1 cellular context compared by ENCODE assay signal in the genomic region with DNA sequence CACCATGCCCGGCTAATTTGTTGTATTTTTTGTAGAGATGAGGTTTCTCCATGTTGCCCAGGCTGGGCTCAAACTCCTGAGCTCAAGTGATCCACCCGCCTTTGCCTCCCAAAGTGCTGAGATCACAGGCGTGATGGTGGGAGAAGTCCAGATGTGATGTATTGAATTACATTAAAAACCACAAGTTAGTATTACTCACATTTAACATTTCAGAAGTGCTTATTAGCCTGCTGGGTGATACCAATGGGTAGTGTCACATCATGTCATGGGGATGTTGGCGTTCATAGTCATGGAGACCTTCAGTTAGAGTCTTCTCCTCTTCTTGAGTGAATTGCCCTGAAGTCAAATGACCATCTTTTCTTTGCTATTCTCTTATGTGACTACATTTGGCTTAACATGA.
TF ChIP-seq lines count a peak whose summit lies in the region.

No MANE protein-coding gene starts in this region.

TF ChIP-seq in HEK293, 187 proteins besides CTCF, POLR2A, EP300 and RAD21 (continued from another document and continues in another):
- TF ChIP-seq ZNF341 (tag by site-specific recombination; IDR thresholded peaks at IDR 0.05; ENCODE audit: low read depth): no peak
- TF ChIP-seq RBAK (tag by site-specific recombination; IDR thresholded peaks at IDR 0.05): no peak
- TF ChIP-seq ZBTB49 (tag by site-specific recombination; IDR thresholded peaks at IDR 0.05; ENCODE audit: low read depth): no peak
- TF ChIP-seq TCF7L2 (IDR thresholded peaks at IDR 0.05; ENCODE audit: borderline replicate concordance, low read depth, low read length): no peak
- no peak for TF ChIP-seq ZNF433 (tag by site-specific recombination; IDR thresholded peaks at IDR 0.05; ENCODE audit: low read depth)
- no peak for TF ChIP-seq ZBTB20 (tag by site-specific recombination; IDR thresholded peaks at IDR 0.05)
- no peak for TF ChIP-seq ZNF830 (tag by site-specific recombination; IDR thresholded peaks at IDR 0.05; ENCODE audit: low read depth)
- TF ChIP-seq ZNF791 (tag by site-specific recombination; IDR thresholded peaks at IDR 0.05): no peak
- TF ChIP-seq ZNF266 (tag by site-specific recombination; IDR thresholded peaks at IDR 0.05; ENCODE audit: low read depth): no peak
- TF ChIP-seq OSR2 (tag by site-specific recombination; IDR thresholded peaks at IDR 0.05): peak; percentile 49
- no peak for TF ChIP-seq ZNF280D (tag by site-specific recombination; IDR thresholded peaks at IDR 0.05)
- TF ChIP-seq ZNF660 (tag by site-specific recombination; IDR thresholded peaks at IDR 0.05): no peak
- no peak for TF ChIP-seq ZNF202 (tag by site-specific recombination; IDR thresholded peaks at IDR 0.05; ENCODE audit: borderline replicate concordance)
- TF ChIP-seq ZNF121 (tag by site-specific recombination; IDR thresholded peaks at IDR 0.05): no peak
- no peak for TF ChIP-seq ZNF76 (tag by site-specific recombination; IDR thresholded peaks at IDR 0.05; ENCODE audit: borderline replicate concordance, low read depth)
- no peak for TF ChIP-seq ZBTB8A (tag by site-specific recombination; IDR thresholded peaks at IDR 0.05)
- TF ChIP-seq ZNF221 (tag by site-specific recombination; IDR thresholded peaks at IDR 0.05; ENCODE audit: borderline replicate concordance): no peak
- TF ChIP-seq, protein P1, sequence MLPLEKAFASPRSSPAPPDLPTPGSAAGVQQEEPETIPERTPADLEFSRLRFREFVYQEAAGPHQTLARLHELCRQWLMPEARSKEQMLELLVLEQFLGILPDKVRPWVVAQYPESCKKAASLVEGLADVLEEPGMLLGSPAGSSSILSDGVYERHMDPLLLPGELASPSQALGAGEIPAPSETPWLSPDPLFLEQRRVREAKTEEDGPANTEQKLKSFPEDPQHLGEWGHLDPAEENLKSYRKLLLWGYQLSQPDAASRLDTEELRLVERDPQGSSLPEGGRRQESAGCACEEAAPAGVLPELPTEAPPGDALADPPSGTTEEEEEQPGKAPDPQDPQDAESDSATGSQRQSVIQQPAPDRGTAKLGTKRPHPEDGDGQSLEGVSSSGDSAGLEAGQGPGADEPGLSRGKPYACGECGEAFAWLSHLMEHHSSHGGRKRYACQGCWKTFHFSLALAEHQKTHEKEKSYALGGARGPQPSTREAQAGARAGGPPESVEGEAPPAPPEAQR (tag by site-specific recombination; IDR thresholded peaks at IDR 0.05): no peak
- TF ChIP-seq, protein P2, sequence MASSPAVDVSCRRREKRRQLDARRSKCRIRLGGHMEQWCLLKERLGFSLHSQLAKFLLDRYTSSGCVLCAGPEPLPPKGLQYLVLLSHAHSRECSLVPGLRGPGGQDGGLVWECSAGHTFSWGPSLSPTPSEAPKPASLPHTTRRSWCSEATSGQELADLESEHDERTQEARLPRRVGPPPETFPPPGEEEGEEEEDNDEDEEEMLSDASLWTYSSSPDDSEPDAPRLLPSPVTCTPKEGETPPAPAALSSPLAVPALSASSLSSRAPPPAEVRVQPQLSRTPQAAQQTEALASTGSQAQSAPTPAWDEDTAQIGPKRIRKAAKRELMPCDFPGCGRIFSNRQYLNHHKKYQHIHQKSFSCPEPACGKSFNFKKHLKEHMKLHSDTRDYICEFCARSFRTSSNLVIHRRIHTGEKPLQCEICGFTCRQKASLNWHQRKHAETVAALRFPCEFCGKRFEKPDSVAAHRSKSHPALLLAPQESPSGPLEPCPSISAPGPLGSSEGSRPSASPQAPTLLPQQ (tag by site-specific recombination; IDR thresholded peaks at IDR 0.05): no peak
- TF ChIP-seq ZNF626 (tag by site-specific recombination; IDR thresholded peaks at IDR 0.05): no peak
- no peak for TF ChIP-seq ZNF548 (tag by site-specific recombination; IDR thresholded peaks at IDR 0.05)
- no peak for TF ChIP-seq PRDM1 (tag by site-specific recombination; IDR thresholded peaks at IDR 0.05)
- TF ChIP-seq ZNF658 (tag by site-specific recombination; IDR thresholded peaks at IDR 0.05): no peak
- no peak for TF ChIP-seq SETDB1 (IDR thresholded peaks at IDR 0.05; ENCODE audit: insufficient read length, low read length)
- TF ChIP-seq ZNF645 (tag by site-specific recombination; IDR thresholded peaks at IDR 0.05): no peak
- TF ChIP-seq GLI2 (tag by site-specific recombination; IDR thresholded peaks at IDR 0.05; ENCODE audit: borderline replicate concordance, low read depth): no peak
- TF ChIP-seq ZNF654 (tag by site-specific recombination; IDR thresholded peaks at IDR 0.05; ENCODE audit: low read depth): no peak
- TF ChIP-seq ZNF398 (tag by site-specific recombination; IDR thresholded peaks at IDR 0.05): peak; percentile 36; the same call in 1 of the 2 replicates
- TF ChIP-seq HOXC10 (CRISPR knock-in tag; IDR thresholded peaks at IDR 0.05): no peak
- TF ChIP-seq, protein P3, sequence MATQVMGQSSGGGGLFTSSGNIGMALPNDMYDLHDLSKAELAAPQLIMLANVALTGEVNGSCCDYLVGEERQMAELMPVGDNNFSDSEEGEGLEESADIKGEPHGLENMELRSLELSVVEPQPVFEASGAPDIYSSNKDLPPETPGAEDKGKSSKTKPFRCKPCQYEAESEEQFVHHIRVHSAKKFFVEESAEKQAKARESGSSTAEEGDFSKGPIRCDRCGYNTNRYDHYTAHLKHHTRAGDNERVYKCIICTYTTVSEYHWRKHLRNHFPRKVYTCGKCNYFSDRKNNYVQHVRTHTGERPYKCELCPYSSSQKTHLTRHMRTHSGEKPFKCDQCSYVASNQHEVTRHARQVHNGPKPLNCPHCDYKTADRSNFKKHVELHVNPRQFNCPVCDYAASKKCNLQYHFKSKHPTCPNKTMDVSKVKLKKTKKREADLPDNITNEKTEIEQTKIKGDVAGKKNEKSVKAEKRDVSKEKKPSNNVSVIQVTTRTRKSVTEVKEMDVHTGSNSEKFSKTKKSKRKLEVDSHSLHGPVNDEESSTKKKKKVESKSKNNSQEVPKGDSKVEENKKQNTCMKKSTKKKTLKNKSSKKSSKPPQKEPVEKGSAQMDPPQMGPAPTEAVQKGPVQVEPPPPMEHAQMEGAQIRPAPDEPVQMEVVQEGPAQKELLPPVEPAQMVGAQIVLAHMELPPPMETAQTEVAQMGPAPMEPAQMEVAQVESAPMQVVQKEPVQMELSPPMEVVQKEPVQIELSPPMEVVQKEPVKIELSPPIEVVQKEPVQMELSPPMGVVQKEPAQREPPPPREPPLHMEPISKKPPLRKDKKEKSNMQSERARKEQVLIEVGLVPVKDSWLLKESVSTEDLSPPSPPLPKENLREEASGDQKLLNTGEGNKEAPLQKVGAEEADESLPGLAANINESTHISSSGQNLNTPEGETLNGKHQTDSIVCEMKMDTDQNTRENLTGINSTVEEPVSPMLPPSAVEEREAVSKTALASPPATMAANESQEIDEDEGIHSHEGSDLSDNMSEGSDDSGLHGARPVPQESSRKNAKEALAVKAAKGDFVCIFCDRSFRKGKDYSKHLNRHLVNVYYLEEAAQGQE (tag by site-specific recombination; IDR thresholded peaks at IDR 0.05): no peak
- TF ChIP-seq ZNF366 (tag by site-specific recombination; conservative IDR thresholded peaks at IDR 0.05): peak; percentile 81
- TF ChIP-seq, protein P4, sequence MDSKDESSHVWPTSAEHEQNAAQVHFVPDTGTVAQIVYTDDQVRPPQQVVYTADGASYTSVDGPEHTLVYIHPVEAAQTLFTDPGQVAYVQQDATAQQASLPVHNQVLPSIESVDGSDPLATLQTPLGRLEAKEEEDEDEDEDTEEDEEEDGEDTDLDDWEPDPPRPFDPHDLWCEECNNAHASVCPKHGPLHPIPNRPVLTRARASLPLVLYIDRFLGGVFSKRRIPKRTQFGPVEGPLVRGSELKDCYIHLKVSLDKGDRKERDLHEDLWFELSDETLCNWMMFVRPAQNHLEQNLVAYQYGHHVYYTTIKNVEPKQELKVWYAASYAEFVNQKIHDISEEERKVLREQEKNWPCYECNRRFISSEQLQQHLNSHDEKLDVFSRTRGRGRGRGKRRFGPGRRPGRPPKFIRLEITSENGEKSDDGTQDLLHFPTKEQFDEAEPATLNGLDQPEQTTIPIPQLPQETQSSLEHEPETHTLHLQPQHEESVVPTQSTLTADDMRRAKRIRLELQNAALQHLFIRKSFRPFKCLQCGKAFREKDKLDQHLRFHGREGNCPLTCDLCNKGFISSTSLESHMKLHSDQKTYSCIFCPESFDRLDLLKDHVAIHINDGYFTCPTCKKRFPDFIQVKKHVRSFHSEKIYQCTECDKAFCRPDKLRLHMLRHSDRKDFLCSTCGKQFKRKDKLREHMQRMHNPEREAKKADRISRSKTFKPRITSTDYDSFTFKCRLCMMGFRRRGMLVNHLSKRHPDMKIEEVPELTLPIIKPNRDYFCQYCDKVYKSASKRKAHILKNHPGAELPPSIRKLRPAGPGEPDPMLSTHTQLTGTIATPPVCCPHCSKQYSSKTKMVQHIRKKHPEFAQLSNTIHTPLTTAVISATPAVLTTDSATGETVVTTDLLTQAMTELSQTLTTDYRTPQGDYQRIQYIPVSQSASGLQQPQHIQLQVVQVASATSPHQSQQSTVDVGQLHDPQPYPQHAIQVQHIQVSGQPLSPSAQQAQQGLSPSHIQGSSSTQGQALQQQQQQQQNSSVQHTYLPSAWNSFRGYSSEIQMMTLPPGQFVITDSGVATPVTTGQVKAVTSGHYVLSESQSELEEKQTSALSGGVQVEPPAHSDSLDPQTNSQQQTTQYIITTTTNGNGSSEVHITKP (tag by site-specific recombination; IDR thresholded peaks at IDR 0.05): peak; percentile 90
- no peak for TF ChIP-seq ZNF777 (tag by site-specific recombination; IDR thresholded peaks at IDR 0.05; ENCODE audit: borderline replicate concordance)
- no peak for TF ChIP-seq KLF10 (tag by site-specific recombination; IDR thresholded peaks at IDR 0.05)
- TF ChIP-seq ZNF785 (tag by site-specific recombination; IDR thresholded peaks at IDR 0.05): no peak
- TF ChIP-seq TRIM28 (IDR thresholded peaks at IDR 0.05; ENCODE audit: borderline replicate concordance, low read length): no peak
- TF ChIP-seq ZNF629 (tag by site-specific recombination; IDR thresholded peaks at IDR 0.05): peak; percentile 68
- TF ChIP-seq ZNF473 (tag by site-specific recombination; IDR thresholded peaks at IDR 0.05): no peak
